ENCODE assay signal across 9 cellular contexts in genomic region chr22:30947163-30947820, GRCh38. TPM values are rescaled to one million over a fixed set of nuclear protein-coding genes. Genes with fewer than 3 reads are reported as not detected.
DNase-seq lines count a peak whose midpoint lies in the region; ATAC-seq and TF ChIP-seq lines count a peak whose summit lies in the region.
"Had no signal": no experiment of that assay in that cellular context is flagged by ENCODE, and none has a peak within 500 bp of the region (broad histone marks: within the 10 kb centered on the region; RNA-seq: fewer than 3 reads in every experiment).

No MANE protein-coding gene starts in this region.

- no peak overlapping the region for H3K4me3 Mint-ChIP-seq in Caco-2 (ENCODE audit: unreplicated experiment)
- H3K4me3 Mint-ChIP-seq: WTC11 had no signal

- TF ChIP-seq CTCF in choroid plexus epithelial cell (conservative IDR thresholded peaks at IDR 0.05; ENCODE audit: low read depth, low read length) = peak; percentile 27
- TF ChIP-seq CTCF in thyroid gland (IDR thresholded peaks at IDR 0.05) = no peak
- no peak for TF ChIP-seq CTCF in Caco-2 (IDR thresholded peaks at IDR 0.05; ENCODE audit: insufficient read depth in 1 of 2, low read depth in 1 of 2, low read length in 1 of 2, severe bottlenecking in 1 of 2, unreplicated experiment in 1 of 2)

- CTCF ChIA-PET in Caco-2 (lab: Charles Lee) = interaction anchor here (1.0 to 1.4 kb wide), 3 partner anchors 201 to 203 kb away, joined by 3 read pairs; no protein-coding TSS in a partner anchor

- no TSS peak for BruUV-seq in Caco-2 (replicated peaks; lab: Mats Ljungman, UMichigan)

- ATAC-seq in GM18511 (IDR thresholded peaks at IDR 0.05; ENCODE audit: unreplicated experiment) = no peak
- ATAC-seq: WTC11 had no signal

- 35 to 52% methylated on average over 5 of the region's 5 CpGs for WGBS in thyroid gland, 2 donors

- H3K9me3 Mint-ChIP-seq in Caco-2 (ENCODE audit: unreplicated experiment) = no peaks in the 10 kb centered on the region
- H3K9me3 Mint-ChIP-seq: WTC11 had no signal

- H3K27ac ChIP-seq in layer of hippocampus (ENCODE audit: low read depth, low read length) (peak overlapping the region; percentile 73), thyroid gland (peak overlapping the region in 1 of 3 donors; percentile 13)

- H3K4me3 ChIP-seq in choroid plexus epithelial cell (ENCODE audit: low read depth, low read length) (no peak overlapping the region), thyroid gland (replicated peaks in 1 of 3) (no peak overlapping the region), Caco-2 (ENCODE audit: low read depth, low read length) (no peak overlapping the region)

- intact Hi-C loops in thyroid gland (cut with DNase I) (loop anchor here (5.0 kb wide), 1 partner anchor 140 kb away; no protein-coding TSS in a partner anchor), Caco-2 (cut with micrococcal nuclease; ENCODE audit: unreplicated experiment) (no loop called here)

- H3K36me3 Mint-ChIP-seq in Caco-2 (ENCODE audit: insufficient read depth, unreplicated experiment) = peaks cover 45% of the 10 kb centered on the region

- H3K36me3 ChIP-seq in thyroid gland = peaks cover 54 to 66% of the 10 kb centered on the region in 2 donors
- H3K36me3 ChIP-seq in Caco-2 (ENCODE audit: control insufficient read depth, insufficient read depth, low read length) = peaks cover 11% of the 10 kb centered on the region

- POLR2A ChIA-PET in Caco-2 (lab: Charles Lee) = interaction anchor here (0.5 kb wide), 1 partner anchor 352 kb away, joined by 3 read pairs; no protein-coding TSS in a partner anchor

- H3K4me1 ChIP-seq in thyroid gland (peaks cover 12 to 26% of the 10 kb centered on the region in 2 donors), Caco-2 (no peaks in the 10 kb centered on the region)

- no peak for TF ChIP-seq POLR2A in thyroid gland (IDR thresholded peaks at IDR 0.05)

- H3K27me3 Mint-ChIP-seq in Caco-2 (ENCODE audit: insufficient read depth, unreplicated experiment) = no peaks in the 10 kb centered on the region

- DNase-seq in NCI-H2081 treated with DMSO at 0.1 percent for 48 hours (lab: John Stamatoyannopoulos, UW) (peak; percentile 16), choroid plexus epithelial cell (ENCODE audit: low read depth) (no peak), thyroid gland (peak; percentile 44 to 62), Caco-2 (no peak), NCI-H2196 treated with DMSO at 0.1 percent for 48 hours (lab: John Stamatoyannopoulos, UW; ENCODE audit: unreplicated experiment) (no peak)
- no peak for DNase-seq in activated CD4-positive, alpha-beta T cell treated with anti-CD3 and anti-CD28 coated beads, Interleukin-2, amount 50 U/mL, for 4 hours

- no peaks in the 10 kb centered on the region for H3K9me3 ChIP-seq in thyroid gland
- no peaks in the 10 kb centered on the region for H3K9me3 ChIP-seq in Caco-2

- H3K4me1 Mint-ChIP-seq in Caco-2 (ENCODE audit: low read depth, unreplicated experiment) = no peaks in the 10 kb centered on the region
- H3K4me1 Mint-ChIP-seq: WTC11 had no signal

- H3K27me3 ChIP-seq in layer of hippocampus (ENCODE audit: control insufficient read depth, insufficient read depth, low read length) = no peaks in the 10 kb centered on the region
- no peaks in the 10 kb centered on the region for H3K27me3 ChIP-seq in thyroid gland
- no peaks in the 10 kb centered on the region for H3K27me3 ChIP-seq in Caco-2 (replicated peaks; ENCODE audit: control insufficient read depth, insufficient read depth, low read length)

- no peak overlapping the region for H3K27ac Mint-ChIP-seq in Caco-2 (ENCODE audit: unreplicated experiment)

RNA-seq across cellular contexts. Expression of gene MORC2, which starts 21.3 kb away (rescaled TPM):
- 10 to 100 TPM; 14.9 to 32.8 (median 24.6) TPM for total RNA-seq in thyroid gland
- 44.9 and 49.9 TPM in 2 replicates for total RNA-seq in Caco-2 (2022)

RNA-seq across cellular contexts. Expression of gene TUG1, which starts 21.8 kb away (rescaled TPM):
- 100 to 1,000 TPM in 1 of 4 donors, 10 to 100 TPM in 3; 81.6 to 127 (median 92.9) TPM for total RNA-seq in thyroid gland
- 99.1 and 103 TPM in 2 replicates for total RNA-seq in Caco-2 (2022)

Comparison
In these comparisons a context has a peak if more than half of its experiments do, and no peak if none do; other contexts are left out.
1. DNase-seq: peak in NCI-H2081 treated with DMSO at 0.1 percent for 48 hours (single experiment) and thyroid gland (2 of 2); none in choroid plexus epithelial cell (single experiment), activated CD4-positive, alpha-beta T cell treated with anti-CD3 and anti-CD28 coated beads, Interleukin-2, amount 50 U/mL, for 4 hours (0 of 2), Caco-2 (0 of 2) and NCI-H2196 treated with DMSO at 0.1 percent for 48 hours (single experiment).